In the genomic region with DNA sequence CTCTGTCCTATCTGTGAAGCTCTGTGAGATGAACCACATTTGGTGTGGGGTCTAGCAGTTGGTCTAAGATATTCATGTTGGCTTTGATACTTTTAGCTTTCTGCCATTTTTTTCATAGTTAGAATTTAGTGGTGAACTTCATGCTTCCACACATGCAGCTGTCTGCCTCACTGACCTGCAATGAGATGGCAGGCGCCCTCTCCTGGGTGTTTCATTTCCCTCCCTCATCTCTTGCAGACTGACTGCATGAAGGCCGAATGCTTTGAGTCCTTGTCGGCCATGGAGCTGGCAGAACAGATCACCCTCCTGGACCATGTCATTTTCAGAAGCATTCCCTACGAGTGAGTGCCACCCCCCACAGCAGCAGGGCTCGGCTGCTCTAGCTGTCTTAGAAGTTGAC, we compare ENCODE assay signal across 1 cellular context.
TF ChIP-seq lines count a peak whose summit lies in the region.

No MANE protein-coding gene starts in this region.

TF ChIP-seq in H1, 55 proteins besides CTCF, POLR2A, EP300 and RAD21 (continued from another document):
- TF ChIP-seq SUZ12 (IDR thresholded peaks at IDR 0.05; ENCODE audit: low read length) (no peak), CBX5 (IDR thresholded peaks at IDR 0.05; ENCODE audit: low read depth, low read length) (no peak), SP1 (IDR thresholded peaks at IDR 0.05; ENCODE audit: low read depth, low read length) (no peak), SRF (IDR thresholded peaks at IDR 0.05; ENCODE audit: low read depth, low read length) (no peak), SIX5 (IDR thresholded peaks at IDR 0.05; ENCODE audit: low read depth, low read length) (no peak), CREB1 (IDR thresholded peaks at IDR 0.05) (no peak), RXRA (IDR thresholded peaks at IDR 0.05; ENCODE audit: insufficient read depth, low read depth, low read length) (no peak), SAP30 (IDR thresholded peaks at IDR 0.05; ENCODE audit: insufficient read depth, insufficient replicate concordance, low read length) (no peak), HDAC6 (IDR thresholded peaks at IDR 0.05; ENCODE audit: low read depth, low read length) (no peak), TBP (IDR thresholded peaks at IDR 0.05; ENCODE audit: low read depth, low read length) (no peak), FOSL1 (IDR thresholded peaks at IDR 0.05; ENCODE audit: insufficient read depth, low read depth, low read length) (no peak), GABPA (IDR thresholded peaks at IDR 0.05; ENCODE audit: borderline replicate concordance, insufficient read depth, low read length) (no peak)
